ENCODE assay signal across 29 cellular contexts in genomic region chr5:142396436-142396835, GRCh38.
"Had no signal": no experiment of that assay in that cellular context is flagged by ENCODE, and none has a peak within 500 bp of the region (broad histone marks: within the 10 kb centered on the region; RNA-seq: fewer than 3 reads in every experiment).

No MANE protein-coding gene starts in this region.

- DNase-seq: activated CD4-positive, alpha-beta memory T cell treated with anti-CD3 and anti-CD28 coated beads for 36 hours; activated CD4-positive, alpha-beta T cell treated with anti-CD3 and anti-CD28 coated beads for 36 hours; activated CD4-positive, alpha-beta T cell treated with anti-CD3 and anti-CD28 coated beads, Interleukin-2, amount 10 ng/mL, durations not matched to agents 24 days and 14 days; activated CD4-positive, CD25-positive, alpha-beta regulatory T cell; activated CD4-positive, CD25-positive, alpha-beta regulatory T cell treated with anti-CD3 and anti-CD28 coated beads, Interleukin-2, amount 50 U/mL, for 72 hours; activated CD8-positive, alpha-beta memory T cell treated with anti-CD3 and anti-CD28 coated beads, Interleukin-2, amount 50 U/mL, for 48 hours; activated naive CD4-positive, alpha-beta T cell treated with anti-CD3 and anti-CD28 coated beads, Interleukin-2, amount 10 ng/mL, durations not matched to agents 7 days and 5 days; activated T-cell treated with anti-CD3 and anti-CD28 coated beads for 4 hours; activated T-cell treated with anti-CD3 and anti-CD28 coated beads, Interleukin-2, amount 50 U/mL, for 24 hours; amniotic stem cell; anterior cingulate cortex; brain microvascular endothelial cell; cortex of kidney; dermis blood vessel endothelial cell; effector CD4-positive, alpha-beta T cell; effector memory CD8-positive, alpha-beta T cell; esophagus squamous epithelium; foreskin melanocyte; heart right ventricle; T-helper 1 cell; T-helper 17 cell; T1000 had no signal

- H3K4me3 Mint-ChIP-seq: activated CD4-positive, alpha-beta memory T cell treated with anti-CD3 and anti-CD28 coated beads for 36 hours; activated CD4-positive, alpha-beta T cell treated with anti-CD3 and anti-CD28 coated beads for 36 hours; activated CD4-positive, alpha-beta T cell treated with anti-CD3 and anti-CD28 coated beads, Interleukin-2, amount 10 ng/mL, durations not matched to agents 24 days and 14 days; activated naive CD4-positive, alpha-beta T cell treated with anti-CD3 and anti-CD28 coated beads, Interleukin-2, amount 10 ng/mL, durations not matched to agents 7 days and 5 days; activated naive CD8-positive, alpha-beta T cell; activated T-cell treated with anti-CD3 and anti-CD28 coated beads, Interleukin-2, amount 50 U/mL, for 24 hours; activated T-helper 1 cell treated with anti-CD3 and anti-CD28 coated beads, Interleukin-12 subunit alpha, Interleukin-12 subunit beta, Interleukin-2, Interleukin-4 antibody, amounts not matched to agents 30 ng/mL and 10 ng/mL and 1 ng/mL, durations not matched to agents 14 hours and 24 hours and 36 hours; central memory CD8-positive, alpha-beta T cell; effector memory CD8-positive, alpha-beta T cell; T-helper 17 cell; T-helper 2 cell treated with Interferon-gamma antibody and Interleukin-4, amounts not matched to agents 5 μg/mL and 100 μg/mL, for 36 hours had no signal

- H3K4me3 ChIP-seq: esophagus squamous epithelium, gastroesophageal sphincter, heart right ventricle had no signal

- H3K4me1 Mint-ChIP-seq: activated CD4-positive, alpha-beta T cell treated with anti-CD3 and anti-CD28 coated beads for 36 hours; activated CD4-positive, alpha-beta T cell treated with anti-CD3 and anti-CD28 coated beads, Interleukin-2, amount 10 ng/mL, durations not matched to agents 24 days and 14 days; activated naive CD4-positive, alpha-beta T cell treated with anti-CD3 and anti-CD28 coated beads, Interleukin-2, amount 10 ng/mL, durations not matched to agents 7 days and 5 days had no signal

- H3K36me3 Mint-ChIP-seq: activated CD4-positive, alpha-beta memory T cell treated with anti-CD3 and anti-CD28 coated beads for 36 hours; activated naive CD4-positive, alpha-beta T cell treated with anti-CD3 and anti-CD28 coated beads, Interleukin-2, amount 10 ng/mL, durations not matched to agents 7 days and 5 days had no signal

- ATAC-seq: activated CD4-positive, alpha-beta T cell treated with anti-CD3 and anti-CD28 coated beads for 36 hours; effector memory CD8-positive, alpha-beta T cell; gastroesophageal sphincter; heart right ventricle; T-helper 17 cell had no signal

- H3K27ac ChIP-seq: brain microvascular endothelial cell, epithelial cell of prostate, esophagus squamous epithelium, gastroesophageal sphincter, heart right ventricle had no signal

- H3K27me3 ChIP-seq: brain microvascular endothelial cell, esophagus squamous epithelium, gastroesophageal sphincter, heart right ventricle had no signal

- H3K9me3 ChIP-seq: gastroesophageal sphincter had no signal

- H3K36me3 ChIP-seq: brain microvascular endothelial cell, esophagus squamous epithelium, gastroesophageal sphincter, heart right ventricle had no signal

- H3K27ac Mint-ChIP-seq: activated CD4-positive, alpha-beta memory T cell treated with anti-CD3 and anti-CD28 coated beads for 36 hours; activated CD4-positive, alpha-beta T cell treated with anti-CD3 and anti-CD28 coated beads for 36 hours; activated CD4-positive, alpha-beta T cell treated with anti-CD3 and anti-CD28 coated beads, Interleukin-2, amount 10 ng/mL, durations not matched to agents 24 days and 14 days; activated naive CD4-positive, alpha-beta T cell treated with anti-CD3 and anti-CD28 coated beads, Interleukin-2, amount 10 ng/mL, durations not matched to agents 7 days and 5 days; activated naive CD8-positive, alpha-beta T cell; activated T-cell treated with anti-CD3 and anti-CD28 coated beads, Interleukin-2, amount 50 U/mL, for 24 hours; activated T-helper 1 cell treated with anti-CD3 and anti-CD28 coated beads, Interleukin-12 subunit alpha, Interleukin-12 subunit beta, Interleukin-2, Interleukin-4 antibody, amounts not matched to agents 30 ng/mL and 10 ng/mL and 1 ng/mL, durations not matched to agents 14 hours and 24 hours and 36 hours; activated T-helper 2 cell treated with anti-CD3 and anti-CD28 coated beads, Interferon-gamma antibody, Interleukin-2, Interleukin-4, amounts not matched to agents 10 μg/mL and 5 μg/mL and 100 μg/mL, durations not matched to agents 14 hours and 24 hours and 36 hours; effector memory CD8-positive, alpha-beta T cell; T-helper 17 cell; T-helper 2 cell treated with Interferon-gamma antibody and Interleukin-4, amounts not matched to agents 5 μg/mL and 100 μg/mL, for 36 hours had no signal

- H3K27me3 Mint-ChIP-seq: activated CD4-positive, alpha-beta memory T cell treated with anti-CD3 and anti-CD28 coated beads for 36 hours; activated CD4-positive, alpha-beta T cell treated with anti-CD3 and anti-CD28 coated beads for 36 hours; activated T-cell treated with anti-CD3 and anti-CD28 coated beads, Interleukin-2, amount 50 U/mL, for 24 hours; T-helper 17 cell had no signal
